In the genomic region with DNA sequence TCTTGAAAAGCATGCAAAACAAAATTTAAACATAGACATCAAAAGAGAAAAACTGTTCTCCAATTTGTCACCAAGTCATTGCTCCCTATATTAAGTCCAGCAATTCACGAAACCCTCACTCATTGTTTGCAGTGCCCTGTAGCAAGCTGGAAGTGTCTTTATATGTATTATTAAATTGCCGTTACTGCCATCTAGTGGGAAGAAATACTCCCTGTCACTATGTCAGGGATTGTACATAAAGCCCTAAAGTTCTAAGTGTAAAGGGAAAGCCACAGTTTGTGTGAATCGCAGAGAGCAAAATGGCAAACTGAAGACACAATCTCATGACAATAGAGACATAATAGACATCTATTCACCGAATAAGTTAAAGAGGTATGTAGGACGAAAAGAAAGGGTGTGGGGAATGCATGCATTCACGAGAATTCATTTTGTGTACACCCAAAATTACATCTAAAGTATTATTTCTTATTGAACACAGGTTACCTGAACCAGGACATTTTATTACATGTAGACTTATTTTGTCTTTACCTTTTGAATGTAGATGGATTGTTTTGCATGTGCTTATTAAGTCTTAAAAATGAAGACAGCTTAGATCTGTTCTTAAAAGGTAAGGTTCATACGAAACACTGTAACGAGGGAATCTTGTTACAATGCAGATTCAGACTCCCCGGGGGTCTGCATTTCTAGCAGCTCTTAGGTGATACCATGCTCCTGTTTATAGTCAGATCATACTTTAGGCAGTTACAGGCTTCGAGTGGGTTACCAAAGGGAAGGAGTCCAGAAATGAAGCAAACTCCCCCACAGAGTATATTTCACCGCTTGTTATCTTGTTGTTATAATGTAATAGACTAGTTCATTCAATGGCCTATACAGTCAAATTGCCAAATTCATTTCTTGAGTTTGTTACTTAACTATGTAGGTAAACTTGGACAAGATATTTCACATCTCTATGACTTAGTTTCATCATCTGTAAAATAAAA, we compare ENCODE assay signal across 7 cellular contexts.
DNase-seq lines count a peak whose midpoint lies in the region; ATAC-seq, FAIRE-seq and TF ChIP-seq lines count a peak whose summit lies in the region.

No MANE protein-coding gene starts in this region.

- TF ChIP-seq RAD21 in HepG2 (CRISPR knock-in tag; IDR thresholded peaks at IDR 0.05): peak; percentile 30; the same call in 1 of the 2 replicates

- CTCF ChIA-PET in HepG2 (lab: Yijun Ruan, JAX; ENCODE audit: low intra/inter-chr PET ratio, low total read pairs): interaction anchor here (1.3 to 1.4 kb wide), 2 partner anchors 248 to 436 kb away, joined by 5 to 8 read pairs; no protein-coding TSS in a partner anchor

- no peak for FAIRE-seq in HTR-8/SVneo (lab: Jason Lieb, UNC)
- FAIRE-seq in HepG2 (lab: Jason Lieb, UNC): peak; percentile 23

- H3K27me3 ChIP-seq in NT2/D1 (ENCODE audit: insufficient read depth, insufficient read length) (no peaks in the 10 kb centered on the region), HepG2 (ENCODE audit: control insufficient read depth in 1 of 2, insufficient read depth in 2 of 2, low read length in 2 of 2) (no peaks in the 10 kb centered on the region), upper lobe of left lung (no peaks in the 10 kb centered on the region)

- H3K4me1 ChIP-seq in NT2/D1 (ENCODE audit: insufficient read depth, insufficient read length): no peaks in the 10 kb centered on the region
- no peaks in the 10 kb centered on the region for H3K4me1 ChIP-seq in HepG2 (ENCODE audit: insufficient read depth, low read length)
- no peaks in the 10 kb centered on the region for H3K4me1 ChIP-seq in upper lobe of left lung

- H2AFZ ChIP-seq in HepG2 (ENCODE audit: low read length): no peak overlapping the region

- ATAC-seq in GM21526 (IDR thresholded peaks at IDR 0.05; ENCODE audit: low FRiP score, unreplicated experiment) (peak; percentile 84), HepG2 (peak; percentile 98), upper lobe of left lung (ENCODE audit: low FRiP score in 2 of 2) (peak; percentile 81 to 92)

- H3K79me2 ChIP-seq in HepG2 (ENCODE audit: insufficient read depth, low read length): no peaks in the 10 kb centered on the region

- no peak overlapping the region for H3K27ac ChIP-seq in HepG2 (ENCODE audit: extremely low read length, insufficient read depth, low read length)
- H3K27ac ChIP-seq in upper lobe of left lung: no peak overlapping the region

- WGBS in HepG2 (ENCODE audit: low lambda C conversion rate): 9% methylated on average over 11 of the region's 11 CpGs
- WGBS in upper lobe of left lung, 2 donors: 56 to 62% methylated on average over 11 of the region's 11 CpGs

- no peaks in the 10 kb centered on the region for H4K20me1 ChIP-seq in HepG2 (ENCODE audit: insufficient read depth, low read length)

- no TSS peak for BruUV-seq in HepG2 (replicated peaks; lab: Mats Ljungman, UMichigan)

- H3K4me3 ChIP-seq in NT2/D1 (ENCODE audit: insufficient read length, low read depth) (no peak overlapping the region), choroid plexus epithelial cell (ENCODE audit: low read depth, low read length) (no peak overlapping the region), HepG2 (replicated peaks in 1 of 3; ENCODE audit: insufficient read depth in 1 of 3, low read depth in 2 of 3, low read length in 3 of 3) (no peak overlapping the region), upper lobe of left lung (no peak overlapping the region)

- H3K36me3 ChIP-seq in NT2/D1 (ENCODE audit: insufficient read depth, insufficient read length, low read length) (no peaks in the 10 kb centered on the region), HepG2 (replicated peaks in 1 of 2; ENCODE audit: control insufficient read depth in 1 of 2, insufficient read depth in 2 of 2, low read length in 2 of 2) (no peaks in the 10 kb centered on the region), upper lobe of left lung (no peaks in the 10 kb centered on the region)

- TF ChIP-seq CTCF in choroid plexus epithelial cell (conservative IDR thresholded peaks at IDR 0.05; ENCODE audit: low read depth, low read length) (peak; percentile 72), HepG2 (CRISPR knock-in tag; IDR thresholded peaks at IDR 0.05) (peak; percentile 70), upper lobe of left lung (IDR thresholded peaks at IDR 0.05) (peak; percentile 48 to 74 (median 60))

- H3K4me2 ChIP-seq in HepG2 (ENCODE audit: low read depth, low read length): no peak overlapping the region

- DNase-seq in GDM1 (lab: John Stamatoyannopoulos, UW): peak; percentile 71
- DNase-seq in HTR-8/SVneo (ENCODE audit: insufficient read length, low spot score): peak; percentile 23
- DNase-seq in NT2/D1 (ENCODE audit: low read depth, low spot score): peak; percentile 51
- DNase-seq in choroid plexus epithelial cell (ENCODE audit: low read depth): peak; percentile 92
- peak; percentile 52 for DNase-seq in HepG2 (ENCODE audit: low spot score)
- DNase-seq in upper lobe of left lung: no peak

- no peak for TF ChIP-seq POLR2A in HepG2 (IDR thresholded peaks at IDR 0.05; ENCODE audit: insufficient read depth in 1 of 2, low read depth in 2 of 2, low read length in 2 of 2)
- no peak for TF ChIP-seq POLR2A in upper lobe of left lung (IDR thresholded peaks at IDR 0.05)

- in situ Hi-C loops in HepG2 (cut with HindIII; ENCODE audit: extremely low pct_ligation_motif_present, low pct_unique_long_range_greater_than_20kb): loop anchor here (5.0 to 25.0 kb wide), 2 partner anchors 248 to 443 kb away; no protein-coding TSS in a partner anchor

- H3K9me3 ChIP-seq in NT2/D1 (ENCODE audit: insufficient read depth, low read length) (no peaks in the 10 kb centered on the region), HepG2 (ENCODE audit: low read length) (no peaks in the 10 kb centered on the region), upper lobe of left lung (no peaks in the 10 kb centered on the region)

- intact Hi-C loops in HepG2 (cut with micrococcal nuclease; ENCODE audit: unreplicated experiment): loop anchor here (1.0 to 5.0 kb wide), 3 partner anchors 248 to 436 kb away; no protein-coding TSS in a partner anchor

- no peak for TF ChIP-seq EP300 in HepG2 (IDR thresholded peaks at IDR 0.05; ENCODE audit: low read depth in 2 of 2, low read length in 2 of 2)
- no peak for TF ChIP-seq EP300 in HepG2 (CRISPR knock-in tag; IDR thresholded peaks at IDR 0.05; ENCODE audit: borderline replicate concordance)
- no peak for TF ChIP-seq EP300 in upper lobe of left lung (IDR thresholded peaks at IDR 0.05)

- H3K9ac ChIP-seq in NT2/D1 (ENCODE audit: insufficient read length, low read depth) (no peak overlapping the region), HepG2 (ENCODE audit: insufficient read depth, low read depth, low read length) (no peak overlapping the region)

- POLR2A ChIA-PET in HepG2 (lab: Yijun Ruan, JAX): no interaction called here

TF ChIP-seq in HepG2, 621 proteins besides CTCF, POLR2A, EP300 and RAD21 (continues in another document):
- TF ChIP-seq SAFB2 (CRISPR knock-in tag; IDR thresholded peaks at IDR 0.05; ENCODE audit: borderline replicate concordance, low read depth) (no peak), PHF21A (CRISPR knock-in tag; IDR thresholded peaks at IDR 0.05) (no peak), IKZF1 (IDR thresholded peaks at IDR 0.05) (no peak), HDAC6 (IDR thresholded peaks at IDR 0.05; ENCODE audit: low read depth, low read length) (no peak), STAG1 (CRISPR knock-in tag; IDR thresholded peaks at IDR 0.05) (peak; percentile 70)
- TF ChIP-seq, protein P1, sequence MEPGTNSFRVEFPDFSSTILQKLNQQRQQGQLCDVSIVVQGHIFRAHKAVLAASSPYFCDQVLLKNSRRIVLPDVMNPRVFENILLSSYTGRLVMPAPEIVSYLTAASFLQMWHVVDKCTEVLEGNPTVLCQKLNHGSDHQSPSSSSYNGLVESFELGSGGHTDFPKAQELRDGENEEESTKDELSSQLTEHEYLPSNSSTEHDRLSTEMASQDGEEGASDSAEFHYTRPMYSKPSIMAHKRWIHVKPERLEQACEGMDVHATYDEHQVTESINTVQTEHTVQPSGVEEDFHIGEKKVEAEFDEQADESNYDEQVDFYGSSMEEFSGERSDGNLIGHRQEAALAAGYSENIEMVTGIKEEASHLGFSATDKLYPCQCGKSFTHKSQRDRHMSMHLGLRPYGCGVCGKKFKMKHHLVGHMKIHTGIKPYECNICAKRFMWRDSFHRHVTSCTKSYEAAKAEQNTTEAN (CRISPR knock-in tag; conservative IDR thresholded peaks at IDR 0.05): no peak
- TF ChIP-seq, protein P2, sequence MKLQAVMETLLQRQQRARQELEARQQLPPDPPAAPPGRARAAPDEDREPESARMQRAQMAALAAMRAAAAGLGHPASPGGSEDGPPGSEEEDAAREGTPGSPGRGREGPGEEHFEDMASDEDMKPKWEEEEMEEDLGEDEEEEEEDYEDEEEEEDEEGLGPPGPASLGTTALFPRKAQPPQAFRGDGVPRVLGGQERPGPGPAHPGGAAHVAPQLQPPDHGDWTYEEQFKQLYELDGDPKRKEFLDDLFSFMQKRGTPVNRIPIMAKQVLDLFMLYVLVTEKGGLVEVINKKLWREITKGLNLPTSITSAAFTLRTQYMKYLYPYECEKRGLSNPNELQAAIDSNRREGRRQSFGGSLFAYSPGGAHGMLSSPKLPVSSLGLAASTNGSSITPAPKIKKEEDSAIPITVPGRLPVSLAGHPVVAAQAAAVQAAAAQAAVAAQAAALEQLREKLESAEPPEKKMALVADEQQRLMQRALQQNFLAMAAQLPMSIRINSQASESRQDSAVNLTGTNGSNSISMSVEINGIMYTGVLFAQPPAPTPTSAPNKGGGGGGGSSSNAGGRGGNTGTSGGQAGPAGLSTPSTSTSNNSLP (IDR thresholded peaks at IDR 0.05; ENCODE audit: low read depth, low read length): peak; percentile 61
- TF ChIP-seq, protein P3, sequence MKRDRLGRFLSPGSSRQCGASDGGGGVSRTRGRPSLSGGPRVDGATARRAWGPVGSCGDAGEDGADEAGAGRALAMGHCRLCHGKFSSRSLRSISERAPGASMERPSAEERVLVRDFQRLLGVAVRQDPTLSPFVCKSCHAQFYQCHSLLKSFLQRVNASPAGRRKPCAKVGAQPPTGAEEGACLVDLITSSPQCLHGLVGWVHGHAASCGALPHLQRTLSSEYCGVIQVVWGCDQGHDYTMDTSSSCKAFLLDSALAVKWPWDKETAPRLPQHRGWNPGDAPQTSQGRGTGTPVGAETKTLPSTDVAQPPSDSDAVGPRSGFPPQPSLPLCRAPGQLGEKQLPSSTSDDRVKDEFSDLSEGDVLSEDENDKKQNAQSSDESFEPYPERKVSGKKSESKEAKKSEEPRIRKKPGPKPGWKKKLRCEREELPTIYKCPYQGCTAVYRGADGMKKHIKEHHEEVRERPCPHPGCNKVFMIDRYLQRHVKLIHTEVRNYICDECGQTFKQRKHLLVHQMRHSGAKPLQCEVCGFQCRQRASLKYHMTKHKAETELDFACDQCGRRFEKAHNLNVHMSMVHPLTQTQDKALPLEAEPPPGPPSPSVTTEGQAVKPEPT (CRISPR knock-in tag; IDR thresholded peaks at IDR 0.05; ENCODE audit: low read depth): no peak

Comparison
In these comparisons a context has a peak if more than half of its experiments do, and no peak if none do; other contexts are left out.
1. DNase-seq: peak in GDM1 (single experiment), HTR-8/SVneo (single experiment), NT2/D1 (single experiment), choroid plexus epithelial cell (single experiment) and HepG2 (single experiment); none in upper lobe of left lung (0 of 2).
2. Peak in every context shown above with its lines, with median percentiles within 50 percentile points of each other: ATAC-seq and CTCF ChIP-seq.